13 cellular contexts compared by ENCODE assay signal in genomic region chr3:192833177-192833890, GRCh38.
A peak's percentile ranks its signal among the peaks of the same experiment; 100 is the strongest.
DNase-seq lines count a peak whose midpoint lies in the region; ATAC-seq and TF ChIP-seq lines count a peak whose summit lies in the region.
"Had no signal": no experiment of that assay in that cellular context is flagged by ENCODE, and none has a peak within 500 bp of the region (broad histone marks: within the 10 kb centered on the region; RNA-seq: fewer than 3 reads in every experiment).

No MANE protein-coding gene starts in this region.

- no peaks in the 10 kb centered on the region for H3K27me3 Mint-ChIP-seq in chondrocyte (ENCODE audit: low read depth)
- no peaks in the 10 kb centered on the region for H3K27me3 Mint-ChIP-seq in mesothelial cell of epicardium (ENCODE audit: low read depth)

- WGBS in spleen, 5 donors = 73 to 81% (median 77%) methylated on average over 9 of the region's 9 CpGs

- TF ChIP-seq POLR2A in GM18505 (IDR thresholded peaks at IDR 0.05; ENCODE audit: borderline replicate concordance, extremely low read depth, insufficient read depth, insufficient read length) (no peak), spleen (IDR thresholded peaks at IDR 0.05) (no peak)

- H3K4me1 ChIP-seq in spleen = peaks cover 0 to 10% (median 2%) of the 10 kb centered on the region in 6 donors

- H3K4me3 Mint-ChIP-seq in chondrocyte (ENCODE audit: unreplicated experiment) (peak overlapping the region; percentile 29), mesothelial cell of epicardium (no peak overlapping the region)
- H3K4me3 Mint-ChIP-seq: CD8-positive, alpha-beta T cell had no signal

- H3K27ac Mint-ChIP-seq in chondrocyte (ENCODE audit: unreplicated experiment) (peak overlapping the region; percentile 95), mesothelial cell of epicardium (peak overlapping the region; percentile 13)
- H3K27ac Mint-ChIP-seq: CD8-positive, alpha-beta T cell had no signal

- no peaks in the 10 kb centered on the region for H3K27me3 ChIP-seq in spleen (replicated peaks in 1 of 7)

- no peaks in the 10 kb centered on the region for H3K9me3 ChIP-seq in spleen

- no peaks in the 10 kb centered on the region for H3K9me3 Mint-ChIP-seq in chondrocyte (ENCODE audit: low read depth)
- no peaks in the 10 kb centered on the region for H3K9me3 Mint-ChIP-seq in mesothelial cell of epicardium
- H3K9me3 Mint-ChIP-seq: CD8-positive, alpha-beta T cell had no signal

- DNase-seq in AG09309 (ENCODE audit: low read depth) (peak; percentile 59), M059J (ENCODE audit: low read depth) (peak; percentile 91), chondrocyte (ENCODE audit: low spot score) (no peak), mesothelial cell of epicardium (ENCODE audit: low spot score in 2 of 2, unreplicated experiment in 2 of 2) (no peak), kidney glomerular epithelial cell (lab: John Stamatoyannopoulos, UW) (no peak), spleen (no peak)
- DNase-seq: activated T-cell treated with anti-CD3 and anti-CD28 coated beads, Interleukin-2, amount 50 U/mL, for 48 hours; CD8-positive, alpha-beta T cell; GOT3; midbrain; NCI-H2029 had no signal

- intact Hi-C loops in spleen (cut with DNase I; ENCODE audit: low total_unique reads) = no loop called here

- H3K36me3 Mint-ChIP-seq in chondrocyte (ENCODE audit: low read depth) (no peaks in the 10 kb centered on the region), mesothelial cell of epicardium (peaks cover 2% of the 10 kb centered on the region)
- H3K36me3 Mint-ChIP-seq: CD8-positive, alpha-beta T cell had no signal

- TF ChIP-seq CTCF in AG09309 (IDR thresholded peaks at IDR 0.05; ENCODE audit: control insufficient read depth, insufficient read depth, low read depth, low read length, missing control alignments) (no peak), chondrocyte (IDR thresholded peaks at IDR 0.05) (no peak), mesothelial cell of epicardium (IDR thresholded peaks at IDR 0.05; ENCODE audit: unreplicated experiment) (no peak), spleen (IDR thresholded peaks at IDR 0.05 in 8 of 11, conservative IDR thresholded peaks at IDR 0.05 in 3 of 11) (no peak)

- no peak for ATAC-seq in GM18505 (IDR thresholded peaks at IDR 0.05; ENCODE audit: unreplicated experiment)
- no peak for ATAC-seq in GM21447 (IDR thresholded peaks at IDR 0.05; ENCODE audit: unreplicated experiment)
- ATAC-seq: CD8-positive, alpha-beta T cell had no signal

- no peaks in the 10 kb centered on the region for H3K36me3 ChIP-seq in spleen

- H3K4me1 Mint-ChIP-seq in chondrocyte (ENCODE audit: low read depth) (peaks cover 70% of the 10 kb centered on the region), mesothelial cell of epicardium (peaks cover 43% of the 10 kb centered on the region)

- H3K27ac ChIP-seq in spleen = no peak overlapping the region

- H3K4me3 ChIP-seq in AG09309 (ENCODE audit: control insufficient read depth, low read depth, low read length) = 0 out of 2 replicates have a peak overlapping the region, but pooled peaks have one; percentile 6
- no peak overlapping the region for H3K4me3 ChIP-seq in spleen

Comparison
In these comparisons a context has a peak if more than half of its experiments do, and no peak if none do; other contexts are left out.
1. DNase-seq: peak in AG09309 (single experiment) and M059J (single experiment); none in chondrocyte (single experiment), mesothelial cell of epicardium (0 of 2), kidney glomerular epithelial cell (single experiment) and spleen (single experiment).